In genomic region chr10:86661161-86662025, GRCh38 we compare ENCODE assay signal across 16 cellular contexts. TPM values are rescaled to one million over a fixed set of nuclear protein-coding genes. Genes with fewer than 3 reads are reported as not detected.
A peak's percentile ranks its signal among the peaks of the same experiment; 100 is the strongest.
DNase-seq lines count a peak whose midpoint lies in the region; ATAC-seq and TF ChIP-seq lines count a peak whose summit lies in the region.
"Had no signal": no experiment of that assay in that cellular context is flagged by ENCODE, and none has a peak within 500 bp of the region (broad histone marks: within the 10 kb centered on the region; RNA-seq: fewer than 3 reads in every experiment).

No MANE protein-coding gene starts in this region.

- DNase-seq in BE2C (peak; percentile 79), Panc1 (ENCODE audit: low read depth, low spot score) (no peak), fibroblast of pulmonary artery (ENCODE audit: low read depth) (peak; percentile 49), nephron progenitor cell (peak; percentile 1), NCI-H2107 treated with DMSO at 0.1 percent for 48 hours (lab: John Stamatoyannopoulos, UW; ENCODE audit: unreplicated experiment) (no peak), NCI-H526 treated with DMSO at 0.1 percent for 48 hours (lab: John Stamatoyannopoulos, UW) (no peak)
- DNase-seq in activated naive CD4-positive, alpha-beta T cell treated with anti-CD3 and anti-CD28 coated beads, Interleukin-2, amount 50 U/mL, for 72 hours (ENCODE audit: low spot score in 2 of 2): no peak
- DNase-seq: activated CD4-positive, alpha-beta T cell treated with anti-CD3 and anti-CD28 coated beads, Interleukin-2, amount 10 ng/mL, durations not matched to agents 24 days and 14 days; activated gamma-delta T cell treated with Interleukin-2 at 50 U/mL for 16 hours; NCI-H1105 had no signal

- H3K27me3 ChIP-seq in BE2C (no peaks in the 10 kb centered on the region), Panc1 (ENCODE audit: control insufficient read depth, insufficient read depth, low read length) (no peaks in the 10 kb centered on the region)

- in situ Hi-C loops in Panc1 (cut with HindIII; ENCODE audit: low pct_unique_long_range_greater_than_20kb, low sequenced_read_pairs): no loop called here

- H3K4me3 ChIP-seq in BE2C (ENCODE audit: low read depth, low read length) (no peak overlapping the region), Panc1 (ENCODE audit: low read depth in 2 of 2, low read length in 2 of 2) (no peak overlapping the region), fibroblast of pulmonary artery (replicated peaks; ENCODE audit: low read depth, low read length) (no peak overlapping the region)
- H3K4me3 ChIP-seq: skin epidermis had no signal

- H3K27me3 Mint-ChIP-seq in nephron progenitor cell (ENCODE audit: low read depth, poor library complexity): peaks cover 20% of the 10 kb centered on the region
- H3K27me3 Mint-ChIP-seq: activated CD4-positive, alpha-beta T cell treated with anti-CD3 and anti-CD28 coated beads, Interleukin-2, amount 10 ng/mL, durations not matched to agents 24 days and 14 days had no signal

- intact Hi-C loops in Panc1 (cut with micrococcal nuclease; ENCODE audit: unreplicated experiment): no loop called here

- TF ChIP-seq CTCF in BE2C (IDR thresholded peaks at IDR 0.05; ENCODE audit: low read depth, low read length) (no peak), Panc1 (IDR thresholded peaks at IDR 0.05) (no peak), fibroblast of pulmonary artery (IDR thresholded peaks at IDR 0.05; ENCODE audit: low read length, missing control alignments) (no peak), nephron progenitor cell (IDR thresholded peaks at IDR 0.05) (no peak)

- H3K9me3 ChIP-seq in BE2C (no peaks in the 10 kb centered on the region), Panc1 (ENCODE audit: control insufficient read depth, insufficient read depth, low read depth, low read length) (no peaks in the 10 kb centered on the region)

- ATAC-seq in Panc1 (peak; percentile 26), GM18498 (IDR thresholded peaks at IDR 0.05; ENCODE audit: unreplicated experiment) (no peak)
- ATAC-seq in activated naive CD4-positive, alpha-beta T cell treated with anti-CD3 and anti-CD28 coated beads, Interleukin-2, amount 50 U/mL, for 72 hours: no peak
- ATAC-seq: T-cell had no signal

- H3K27ac Mint-ChIP-seq in nephron progenitor cell: no peak overlapping the region
- H3K27ac Mint-ChIP-seq in activated naive CD4-positive, alpha-beta T cell treated with anti-CD3 and anti-CD28 coated beads, Interleukin-2, amount 50 U/mL, for 72 hours: no peak overlapping the region
- H3K27ac Mint-ChIP-seq: activated CD4-positive, alpha-beta T cell treated with anti-CD3 and anti-CD28 coated beads, Interleukin-2, amount 10 ng/mL, durations not matched to agents 24 days and 14 days; T-cell had no signal

- POLR2A ChIA-PET in Panc1 (lab: Charles Lee): no interaction called here

- peaks cover 46% of the 10 kb centered on the region for H3K4me1 Mint-ChIP-seq in nephron progenitor cell
- H3K4me1 Mint-ChIP-seq: activated CD4-positive, alpha-beta T cell treated with anti-CD3 and anti-CD28 coated beads, Interleukin-2, amount 10 ng/mL, durations not matched to agents 24 days and 14 days; T-cell had no signal

- no peaks in the 10 kb centered on the region for H3K9me3 Mint-ChIP-seq in nephron progenitor cell
- no peaks in the 10 kb centered on the region for H3K9me3 Mint-ChIP-seq in activated naive CD4-positive, alpha-beta T cell treated with anti-CD3 and anti-CD28 coated beads, Interleukin-2, amount 50 U/mL, for 72 hours
- H3K9me3 Mint-ChIP-seq: activated CD4-positive, alpha-beta T cell treated with anti-CD3 and anti-CD28 coated beads, Interleukin-2, amount 10 ng/mL, durations not matched to agents 24 days and 14 days; T-cell had no signal

- CTCF ChIA-PET in Panc1 (lab: Charles Lee): interaction anchor here (1.1 kb wide), 1 partner anchor 12 kb away, joined by 3 read pairs; no protein-coding TSS in a partner anchor

- H3K27ac ChIP-seq in Panc1 (ENCODE audit: low read length): no peak overlapping the region

- H3K36me3 Mint-ChIP-seq in nephron progenitor cell (ENCODE audit: low read depth): no peaks in the 10 kb centered on the region
- no peaks in the 10 kb centered on the region for H3K36me3 Mint-ChIP-seq in activated naive CD4-positive, alpha-beta T cell treated with anti-CD3 and anti-CD28 coated beads, Interleukin-2, amount 50 U/mL, for 72 hours
- H3K36me3 Mint-ChIP-seq: T-cell had no signal

- no TSS peak for BruUV-seq in Panc1 (replicated peaks; lab: Mats Ljungman, UMichigan)

- no peak overlapping the region for H3K4me3 Mint-ChIP-seq in nephron progenitor cell
- H3K4me3 Mint-ChIP-seq: activated CD4-positive, alpha-beta T cell treated with anti-CD3 and anti-CD28 coated beads, Interleukin-2, amount 10 ng/mL, durations not matched to agents 24 days and 14 days; T-cell had no signal

- H3K36me3 ChIP-seq in BE2C (no peaks in the 10 kb centered on the region), Panc1 (ENCODE audit: control insufficient read depth, insufficient read depth, low read length) (no peaks in the 10 kb centered on the region)

- peaks cover 30% of the 10 kb centered on the region for H3K4me1 ChIP-seq in BE2C
- no peaks in the 10 kb centered on the region for H3K4me1 ChIP-seq in Panc1 (ENCODE audit: control insufficient read depth, insufficient read depth, low read length)

RNA-seq across cellular contexts. Expression of gene LDB3, which starts 6.9 kb away (rescaled TPM):
- 1.9 TPM for polyA plus RNA-seq in BE2C (2012; ENCODE audit: insufficient read depth, insufficient read length, low read depth)
- total RNA-seq in Panc1 (2021; ENCODE audit: unreplicated experiment): 0.15 TPM
- polyA plus RNA-seq in Panc1 (2012; ENCODE audit: insufficient read length): 0.31 TPM
- total RNA-seq in activated naive CD4-positive, alpha-beta T cell treated with anti-CD3 and anti-CD28 coated beads, Interleukin-2, amount 50 U/mL, for 72 hours: under 1 TPM; 0.05 to 0.16 TPM
- total RNA-seq: activated CD4-positive, alpha-beta T cell treated with anti-CD3 and anti-CD28 coated beads, Interleukin-2, amount 10 ng/mL, durations not matched to agents 24 days and 14 days had no signal

RNA-seq across cellular contexts. Expression of gene OPN4, which starts 7.0 kb away (rescaled TPM):
- polyA plus RNA-seq in BE2C (2012; ENCODE audit: insufficient read depth, insufficient read length, low read depth): not detected
- not detected for total RNA-seq in Panc1 (2021; ENCODE audit: unreplicated experiment)
- not detected for polyA plus RNA-seq in Panc1 (2012; ENCODE audit: insufficient read length)
- total RNA-seq in activated naive CD4-positive, alpha-beta T cell treated with anti-CD3 and anti-CD28 coated beads, Interleukin-2, amount 50 U/mL, for 72 hours: not detected
- total RNA-seq: activated CD4-positive, alpha-beta T cell treated with anti-CD3 and anti-CD28 coated beads, Interleukin-2, amount 10 ng/mL, durations not matched to agents 24 days and 14 days; mucosa of gallbladder; T-cell; urinary bladder had no signal
- polyA plus RNA-seq: BJ had no signal

Comparison
In these comparisons a context has a peak if more than half of its experiments do, and no peak if none do; other contexts are left out.
1. DNase-seq: peak in BE2C (single experiment), fibroblast of pulmonary artery (single experiment) and nephron progenitor cell (single experiment); none in Panc1 (single experiment), activated naive CD4-positive, alpha-beta T cell treated with anti-CD3 and anti-CD28 coated beads, Interleukin-2, amount 50 U/mL, for 72 hours (0 of 2), NCI-H2107 treated with DMSO at 0.1 percent for 48 hours (single experiment) and NCI-H526 treated with DMSO at 0.1 percent for 48 hours (single experiment).